In the genomic region with DNA sequence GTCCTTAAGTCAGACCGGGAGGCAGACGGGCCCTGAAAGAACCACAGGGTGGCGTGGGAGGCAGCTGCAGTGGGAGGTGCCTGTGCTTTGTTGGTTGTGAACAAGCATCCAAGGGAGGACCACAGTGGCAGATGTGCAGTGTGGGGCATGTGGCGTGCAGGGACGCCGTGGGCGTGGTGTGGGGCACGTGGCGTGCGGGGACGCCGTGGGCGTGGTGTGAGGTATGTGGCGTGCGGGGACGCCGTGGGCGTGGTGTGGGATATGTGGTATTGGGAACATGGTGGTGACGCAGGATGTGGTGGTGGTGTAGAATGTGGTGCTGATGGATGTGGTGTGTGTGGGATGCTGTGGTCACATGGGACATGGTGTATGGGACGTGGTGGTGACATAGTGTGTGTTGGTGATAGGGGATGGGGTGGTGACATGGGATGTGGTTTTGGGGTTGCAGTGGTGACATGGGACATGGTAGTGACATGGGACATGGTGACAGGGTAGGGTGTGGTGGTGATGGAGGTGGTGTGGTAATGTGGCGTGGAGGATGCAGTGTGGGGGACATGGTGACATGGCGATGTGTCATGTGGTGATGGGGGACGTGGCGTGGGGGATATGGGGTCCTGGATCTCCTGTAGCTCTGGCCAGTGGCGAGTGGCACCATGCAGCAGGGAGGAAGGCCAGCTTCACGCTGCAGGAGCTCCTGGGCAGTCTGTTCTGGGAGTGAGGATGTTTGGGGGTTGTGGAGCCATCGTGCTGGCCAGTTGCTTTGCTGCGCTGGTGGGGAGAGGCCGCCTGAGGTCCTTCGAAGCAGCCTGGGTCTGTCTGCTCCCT, we compare ENCODE assay signal across 9 cellular contexts.
DNase-seq lines count a peak whose midpoint lies in the region; ATAC-seq, FAIRE-seq and TF ChIP-seq lines count a peak whose summit lies in the region.
"Had no signal": no experiment of that assay in that cellular context is flagged by ENCODE, and none has a peak within 500 bp of the region (broad histone marks: within the 10 kb centered on the region; RNA-seq: fewer than 3 reads in every experiment).

No MANE protein-coding gene starts in this region.

- peaks cover 36% of the 10 kb centered on the region for H3K9me3 Mint-ChIP-seq in T-helper 2 cell treated with Interferon-gamma antibody and Interleukin-4, amounts not matched to agents 5 μg/mL and 100 μg/mL, for 36 hours
- peaks cover 37% of the 10 kb centered on the region for H3K9me3 Mint-ChIP-seq in activated T-helper 2 cell treated with anti-CD3 and anti-CD28 coated beads, Interferon-gamma antibody, Interleukin-2, Interleukin-4, amounts not matched to agents 10 μg/mL and 5 μg/mL and 100 μg/mL, durations not matched to agents 14 hours and 24 hours and 36 hours
- H3K9me3 Mint-ChIP-seq in natural killer cell: peaks cover 5 to 6% of the 10 kb centered on the region in 2 donors
- peaks cover 11 to 14% of the 10 kb centered on the region in 2 donors for H3K9me3 Mint-ChIP-seq in stimulated activated naive B cell treated with anti-CD40 and anti-IgM and Interleukin-4, amounts not matched to agents 10 μg/mL and 1 μg/mL and 100 μg/mL, for 72 hours

- DNase-seq in T-helper 2 cell treated with Interferon-gamma antibody and Interleukin-4, amounts not matched to agents 5 μg/mL and 100 μg/mL, for 36 hours (ENCODE audit: low spot score): peak; percentile 70
- DNase-seq in activated T-helper 2 cell treated with anti-CD3 and anti-CD28 coated beads, Interferon-gamma antibody, Interleukin-2, Interleukin-4, amounts not matched to agents 10 μg/mL and 5 μg/mL and 100 μg/mL, durations not matched to agents 14 hours and 24 hours and 36 hours (ENCODE audit: low spot score): peak; percentile 66
- DNase-seq in natural killer cell: peak; percentile 76
- no peak for DNase-seq in stimulated activated naive B cell treated with anti-CD40 and anti-IgM and Interleukin-4, amounts not matched to agents 10 μg/mL and 1 μg/mL and 100 μg/mL, for 72 hours
- DNase-seq in small intestine: no peak
- no peak for DNase-seq in foreskin keratinocyte
- DNase-seq in AG20443 (ENCODE audit: low spot score): no peak
- DNase-seq in NCI-H446 (lab: John Stamatoyannopoulos, UW): no peak

- ATAC-seq in natural killer cell (peak; percentile 72 to 84 (median 83)), foreskin keratinocyte (no peak)
- peak; percentile 34 to 53 for ATAC-seq in stimulated activated naive B cell treated with anti-CD40 and anti-IgM and Interleukin-4, amounts not matched to agents 10 μg/mL and 1 μg/mL and 100 μg/mL, for 72 hours (replicated peaks)

- intact Hi-C loops in activated T-helper 2 cell treated with anti-CD3 and anti-CD28 coated beads, Interferon-gamma antibody, Interleukin-2, Interleukin-4, amounts not matched to agents 10 μg/mL and 5 μg/mL and 100 μg/mL, durations not matched to agents 14 hours and 24 hours and 36 hours (cut with micrococcal nuclease): loop anchor here (1.0 to 2.0 kb wide), 4 partner anchors 23 to 76 kb away; no protein-coding TSS in a partner anchor
- intact Hi-C loops in natural killer cell (cut with micrococcal nuclease): loop anchor here (1.0 to 10.0 kb wide), 4 partner anchors 22 to 68 kb away; no protein-coding TSS in a partner anchor

- no peaks in the 10 kb centered on the region for H3K36me3 ChIP-seq in small intestine (ENCODE audit: control insufficient read depth in 2 of 2, insufficient read depth in 2 of 2, low read length in 2 of 2)

- H3K36me3 Mint-ChIP-seq in T-helper 2 cell treated with Interferon-gamma antibody and Interleukin-4, amounts not matched to agents 5 μg/mL and 100 μg/mL, for 36 hours (ENCODE audit: low read depth): peaks cover 32% of the 10 kb centered on the region
- peaks cover 38% of the 10 kb centered on the region for H3K36me3 Mint-ChIP-seq in activated T-helper 2 cell treated with anti-CD3 and anti-CD28 coated beads, Interferon-gamma antibody, Interleukin-2, Interleukin-4, amounts not matched to agents 10 μg/mL and 5 μg/mL and 100 μg/mL, durations not matched to agents 14 hours and 24 hours and 36 hours (ENCODE audit: low read depth)
- peaks cover 12% of the 10 kb centered on the region for H3K36me3 Mint-ChIP-seq in natural killer cell
- peaks cover 44 to 60% of the 10 kb centered on the region in 2 donors for H3K36me3 Mint-ChIP-seq in stimulated activated naive B cell treated with anti-CD40 and anti-IgM and Interleukin-4, amounts not matched to agents 10 μg/mL and 1 μg/mL and 100 μg/mL, for 72 hours

- peaks cover 20% of the 10 kb centered on the region for H3K4me1 Mint-ChIP-seq in T-helper 2 cell treated with Interferon-gamma antibody and Interleukin-4, amounts not matched to agents 5 μg/mL and 100 μg/mL, for 36 hours (ENCODE audit: low read depth)
- H3K4me1 Mint-ChIP-seq in activated T-helper 2 cell treated with anti-CD3 and anti-CD28 coated beads, Interferon-gamma antibody, Interleukin-2, Interleukin-4, amounts not matched to agents 10 μg/mL and 5 μg/mL and 100 μg/mL, durations not matched to agents 14 hours and 24 hours and 36 hours (ENCODE audit: low read depth): peaks cover 18% of the 10 kb centered on the region
- H3K4me1 Mint-ChIP-seq in natural killer cell: peaks cover 17 to 37% of the 10 kb centered on the region in 2 donors
- H3K4me1 Mint-ChIP-seq in stimulated activated naive B cell treated with anti-CD40 and anti-IgM and Interleukin-4, amounts not matched to agents 10 μg/mL and 1 μg/mL and 100 μg/mL, for 72 hours: peaks cover 20 to 27% of the 10 kb centered on the region in 2 donors

- 78 to 95% (median 86%) methylated on average over 29 to 30 of the region's 30 CpGs for WGBS in small intestine, 3 donors

- peak overlapping the region; percentile 93 for H3K27ac Mint-ChIP-seq in T-helper 2 cell treated with Interferon-gamma antibody and Interleukin-4, amounts not matched to agents 5 μg/mL and 100 μg/mL, for 36 hours
- H3K27ac Mint-ChIP-seq in activated T-helper 2 cell treated with anti-CD3 and anti-CD28 coated beads, Interferon-gamma antibody, Interleukin-2, Interleukin-4, amounts not matched to agents 10 μg/mL and 5 μg/mL and 100 μg/mL, durations not matched to agents 14 hours and 24 hours and 36 hours: peak overlapping the region; percentile 82
- H3K27ac Mint-ChIP-seq in natural killer cell: peak overlapping the region; percentile 73 to 99
- peak overlapping the region; percentile 60 for H3K27ac Mint-ChIP-seq in stimulated activated naive B cell treated with anti-CD40 and anti-IgM and Interleukin-4, amounts not matched to agents 10 μg/mL and 1 μg/mL and 100 μg/mL, for 72 hours

- no peak for TF ChIP-seq CTCF in natural killer cell (IDR thresholded peaks at IDR 0.05)
- TF ChIP-seq CTCF in foreskin keratinocyte (conservative IDR thresholded peaks at IDR 0.05): no peak

- no peak overlapping the region for H3K27ac ChIP-seq in small intestine (ENCODE audit: low read depth in 1 of 2, low read length in 1 of 2)
- no peak overlapping the region for H3K27ac ChIP-seq in foreskin keratinocyte

- H3K27me3 ChIP-seq in small intestine (ENCODE audit: control insufficient read depth in 2 of 2, insufficient read depth in 2 of 2, low read length in 2 of 2) (no peaks in the 10 kb centered on the region), foreskin keratinocyte (no peaks in the 10 kb centered on the region)
- H3K27me3 ChIP-seq: esophagus muscularis mucosa had no signal

- H3K4me3 Mint-ChIP-seq in T-helper 2 cell treated with Interferon-gamma antibody and Interleukin-4, amounts not matched to agents 5 μg/mL and 100 μg/mL, for 36 hours: peak overlapping the region; percentile 41
- H3K4me3 Mint-ChIP-seq in activated T-helper 2 cell treated with anti-CD3 and anti-CD28 coated beads, Interferon-gamma antibody, Interleukin-2, Interleukin-4, amounts not matched to agents 10 μg/mL and 5 μg/mL and 100 μg/mL, durations not matched to agents 14 hours and 24 hours and 36 hours (ENCODE audit: low read depth): no peak overlapping the region
- H3K4me3 Mint-ChIP-seq in natural killer cell: peak overlapping the region; percentile 59
- H3K4me3 Mint-ChIP-seq in stimulated activated naive B cell treated with anti-CD40 and anti-IgM and Interleukin-4, amounts not matched to agents 10 μg/mL and 1 μg/mL and 100 μg/mL, for 72 hours: no peak overlapping the region

- no peak overlapping the region for H3K4me3 ChIP-seq in small intestine (ENCODE audit: low read depth in 1 of 2, low read length in 2 of 2)
- H3K4me3 ChIP-seq: esophagus muscularis mucosa had no signal

- H3K9me3 ChIP-seq in small intestine (ENCODE audit: control insufficient read depth, low read depth): no peaks in the 10 kb centered on the region

- no peak for FAIRE-seq in small intestine (lab: Jason Lieb, UNC)

- peaks cover 7% of the 10 kb centered on the region for H3K27me3 Mint-ChIP-seq in T-helper 2 cell treated with Interferon-gamma antibody and Interleukin-4, amounts not matched to agents 5 μg/mL and 100 μg/mL, for 36 hours (ENCODE audit: low read depth)
- peaks cover 3% of the 10 kb centered on the region for H3K27me3 Mint-ChIP-seq in activated T-helper 2 cell treated with anti-CD3 and anti-CD28 coated beads, Interferon-gamma antibody, Interleukin-2, Interleukin-4, amounts not matched to agents 10 μg/mL and 5 μg/mL and 100 μg/mL, durations not matched to agents 14 hours and 24 hours and 36 hours (ENCODE audit: low read depth)
- H3K27me3 Mint-ChIP-seq in natural killer cell (ENCODE audit: low read depth in 2 of 2): peaks cover 0 to 8% of the 10 kb centered on the region in 2 donors
- no peaks in the 10 kb centered on the region for H3K27me3 Mint-ChIP-seq in stimulated activated naive B cell treated with anti-CD40 and anti-IgM and Interleukin-4, amounts not matched to agents 10 μg/mL and 1 μg/mL and 100 μg/mL, for 72 hours

- H3K4me1 ChIP-seq in small intestine (ENCODE audit: control insufficient read depth in 2 of 2, insufficient read depth in 1 of 2, low read depth in 1 of 2, low read length in 1 of 2): no peaks in the 10 kb centered on the region
- no peaks in the 10 kb centered on the region for H3K4me1 ChIP-seq in foreskin keratinocyte

Comparison
In these comparisons a context has a peak if more than half of its experiments do, and no peak if none do; other contexts are left out.
1. DNase-seq: peak in T-helper 2 cell treated with Interferon-gamma antibody and Interleukin-4, amounts not matched to agents 5 μg/mL and 100 μg/mL, for 36 hours (single experiment), activated T-helper 2 cell treated with anti-CD3 and anti-CD28 coated beads, Interferon-gamma antibody, Interleukin-2, Interleukin-4, amounts not matched to agents 10 μg/mL and 5 μg/mL and 100 μg/mL, durations not matched to agents 14 hours and 24 hours and 36 hours (single experiment) and natural killer cell (single experiment); none in stimulated activated naive B cell treated with anti-CD40 and anti-IgM and Interleukin-4, amounts not matched to agents 10 μg/mL and 1 μg/mL and 100 μg/mL, for 72 hours (single experiment), small intestine (single experiment), foreskin keratinocyte (0 of 2), AG20443 (single experiment) and NCI-H446 (0 of 2).
2. H3K4me3 Mint-ChIP-seq: peak in T-helper 2 cell treated with Interferon-gamma antibody and Interleukin-4, amounts not matched to agents 5 μg/mL and 100 μg/mL, for 36 hours (single experiment) and natural killer cell (single experiment); none in activated T-helper 2 cell treated with anti-CD3 and anti-CD28 coated beads, Interferon-gamma antibody, Interleukin-2, Interleukin-4, amounts not matched to agents 10 μg/mL and 5 μg/mL and 100 μg/mL, durations not matched to agents 14 hours and 24 hours and 36 hours (single experiment) and stimulated activated naive B cell treated with anti-CD40 and anti-IgM and Interleukin-4, amounts not matched to agents 10 μg/mL and 1 μg/mL and 100 μg/mL, for 72 hours (0 of 2).
3. Peak in every context shown above with its lines, with median percentiles within 50 percentile points of each other: H3K27ac Mint-ChIP-seq.